In the genomic region with DNA sequence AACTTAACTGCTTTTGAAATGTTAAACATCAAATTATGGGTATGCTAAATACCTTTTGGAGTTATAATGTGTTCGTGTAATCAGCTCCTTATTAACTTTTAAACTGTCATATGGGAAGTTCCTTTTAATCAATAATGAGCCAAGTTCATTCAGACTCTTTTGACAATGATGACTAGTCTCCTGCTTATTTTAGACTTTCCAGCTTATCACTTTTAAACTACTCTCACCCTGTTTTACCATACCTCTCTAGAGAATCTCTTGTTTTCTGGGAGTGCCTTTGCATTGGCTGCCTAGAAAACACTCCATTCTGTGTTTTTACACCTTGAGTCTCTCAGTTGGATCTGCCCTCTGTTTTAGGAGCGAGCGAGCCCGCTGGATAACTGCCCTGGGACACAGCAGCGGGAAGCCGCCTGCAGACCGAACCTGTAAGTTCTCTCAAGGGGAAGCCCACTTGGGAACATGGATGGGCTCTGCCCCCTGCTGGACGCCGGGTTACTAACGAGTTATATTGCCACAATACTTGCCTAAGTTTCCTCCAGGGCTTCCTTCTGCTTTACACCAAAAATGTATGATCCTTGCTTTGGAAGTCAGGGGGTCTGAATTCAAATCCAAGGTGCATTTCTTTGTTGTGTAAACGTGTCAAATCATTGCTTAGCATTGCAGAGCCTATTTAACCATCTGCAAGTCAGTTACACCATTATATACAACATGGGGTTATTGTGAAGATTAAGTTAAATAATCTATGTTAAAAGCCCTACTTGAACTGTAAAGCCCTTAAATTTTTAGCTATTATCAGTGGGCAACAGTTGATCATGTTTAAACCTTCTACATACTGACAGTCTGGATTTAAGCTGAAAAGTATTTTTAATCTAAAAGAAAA, we compare ENCODE assay signal across 8 cellular contexts.
DNase-seq lines count a peak whose midpoint lies in the region; ATAC-seq lines count a peak whose summit lies in the region.

No MANE protein-coding gene starts in this region.

- H3K27ac Mint-ChIP-seq in activated CD4-positive, alpha-beta memory T cell treated with anti-CD3 and anti-CD28 coated beads for 36 hours: no peak overlapping the region

- peaks cover 32% of the 10 kb centered on the region for H3K36me3 Mint-ChIP-seq in activated CD4-positive, alpha-beta memory T cell treated with anti-CD3 and anti-CD28 coated beads for 36 hours

- H3K4me1 Mint-ChIP-seq in activated CD4-positive, alpha-beta memory T cell treated with anti-CD3 and anti-CD28 coated beads for 36 hours (ENCODE audit: low read depth): peaks cover 3% of the 10 kb centered on the region

- no peaks in the 10 kb centered on the region for H3K27me3 ChIP-seq in effector memory CD4-positive, alpha-beta T cell (replicated peaks; ENCODE audit: control insufficient read depth, insufficient read depth, low read length, poor library complexity, severe bottlenecking)

- H3K4me1 ChIP-seq in effector memory CD4-positive, alpha-beta T cell (ENCODE audit: control insufficient read depth, insufficient read depth, low read length, poor library complexity, severe bottlenecking): no peaks in the 10 kb centered on the region

- H3K4me3 Mint-ChIP-seq in activated CD4-positive, alpha-beta memory T cell treated with anti-CD3 and anti-CD28 coated beads for 36 hours: no peak overlapping the region

- peaks cover 13% of the 10 kb centered on the region for H3K36me3 ChIP-seq in effector memory CD4-positive, alpha-beta T cell (ENCODE audit: control insufficient read depth, insufficient read depth, low read length)

- peak; percentile 83 for ATAC-seq in GM19467 (IDR thresholded peaks at IDR 0.05; ENCODE audit: unreplicated experiment)
- ATAC-seq in HG03565 (IDR thresholded peaks at IDR 0.05; ENCODE audit: unreplicated experiment): peak; percentile 95

- no peaks in the 10 kb centered on the region for H3K9me3 ChIP-seq in effector memory CD4-positive, alpha-beta T cell (ENCODE audit: control insufficient read depth, low read length)

- H3K27ac ChIP-seq in effector memory CD4-positive, alpha-beta T cell (ENCODE audit: insufficient read depth, low read length, poor library complexity, severe bottlenecking): no peak overlapping the region

- intact Hi-C loops in activated CD4-positive, alpha-beta memory T cell treated with anti-CD3 and anti-CD28 coated beads for 36 hours (cut with micrococcal nuclease): loop anchor here (1.0 to 5.0 kb wide), 3 partner anchors 158 to 1226 kb away; no protein-coding TSS in a partner anchor

- CTCF ChIA-PET in activated CD4-positive, alpha-beta memory T cell treated with anti-CD3 and anti-CD28 coated beads for 36 hours (lab: Charles Lee): interaction anchor here (0.6 to 3.0 kb wide), 27 partner anchors 9 to 417 kb away, joined by 3 to 17 read pairs (median 3); a partner anchor contains a TSS

- POLR2A ChIA-PET in activated CD4-positive, alpha-beta memory T cell treated with anti-CD3 and anti-CD28 coated beads for 36 hours (lab: Charles Lee): no interaction called here

- no peak overlapping the region for H3K4me3 ChIP-seq in effector memory CD4-positive, alpha-beta T cell (ENCODE audit: insufficient read depth, low read depth, low read length, poor library complexity, severe bottlenecking)

- DNase-seq in COLO829 (ENCODE audit: low spot score) (peak; percentile 88), NCI-H748 (lab: John Stamatoyannopoulos, UW; ENCODE audit: unreplicated experiment) (peak; percentile 74), medulla oblongata (ENCODE audit: extremely low spot score) (peak; percentile 95)
- peak; percentile 85 for DNase-seq in activated CD4-positive, alpha-beta memory T cell treated with anti-CD3 and anti-CD28 coated beads for 36 hours
- DNase-seq in effector memory CD4-positive, alpha-beta T cell: peak in 2 of 3 donors; percentile 18 to 35
- DNase-seq in stimulated activated CD8-positive, alpha-beta memory T cell treated with anti-CD3 and anti-CD28 coated beads, Interleukin-15, amount 100 ng/mL, for 1 hour (ENCODE audit: low read depth): peak; percentile 27

- H3K9me3 Mint-ChIP-seq in activated CD4-positive, alpha-beta memory T cell treated with anti-CD3 and anti-CD28 coated beads for 36 hours: no peaks in the 10 kb centered on the region

- no peaks in the 10 kb centered on the region for H3K27me3 Mint-ChIP-seq in activated CD4-positive, alpha-beta memory T cell treated with anti-CD3 and anti-CD28 coated beads for 36 hours

Comparison
In these comparisons a context has a peak if more than half of its experiments do, and no peak if none do; other contexts are left out.
1. DNase-seq: peak in every context shown above with its lines; median percentile 95 in medulla oblongata; 88 in COLO829; 85 in activated CD4-positive, alpha-beta memory T cell treated with anti-CD3 and anti-CD28 coated beads for 36 hours; 74 in NCI-H748; 27 in stimulated activated CD8-positive, alpha-beta memory T cell treated with anti-CD3 and anti-CD28 coated beads, Interleukin-15, amount 100 ng/mL, for 1 hour; 26 in effector memory CD4-positive, alpha-beta T cell.